ENCODE assay signal across 15 cellular contexts in the genomic region with DNA sequence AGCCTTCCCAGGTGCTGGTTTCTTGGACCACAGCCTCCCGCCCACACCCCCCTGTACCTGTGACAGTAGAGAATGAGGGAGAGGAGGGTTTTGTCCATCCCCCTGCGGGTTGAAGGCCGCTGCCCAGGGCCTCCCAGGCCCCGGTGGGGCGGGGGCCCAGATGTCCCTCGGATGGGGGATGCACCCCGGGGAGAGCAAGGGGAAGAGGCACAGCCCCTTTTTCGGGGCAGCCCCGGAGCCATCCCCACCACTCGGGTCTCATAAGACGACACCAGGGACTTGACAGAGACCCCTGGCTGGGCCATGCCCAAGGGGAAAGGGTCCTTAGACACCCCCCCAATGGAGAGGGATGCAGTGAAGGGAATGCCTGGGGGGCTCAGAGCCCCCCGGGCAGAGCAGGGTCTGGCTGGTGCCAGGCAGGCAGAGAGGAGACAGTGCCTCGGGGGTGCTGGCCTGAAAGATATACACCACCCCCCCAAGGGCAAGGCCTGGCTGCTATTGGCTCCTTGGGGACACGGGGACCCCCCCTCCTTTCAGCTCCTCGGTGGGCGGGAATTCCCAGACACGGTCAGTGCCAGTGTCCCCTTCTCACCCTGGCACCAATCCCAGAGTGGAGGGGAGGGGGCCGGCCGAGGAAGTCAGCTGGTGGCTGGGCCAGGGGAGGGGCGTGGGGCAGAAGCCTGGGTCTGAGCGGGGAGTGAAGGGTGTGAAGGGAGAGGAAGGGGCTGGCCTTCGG. TPM values are rescaled to one million over a fixed set of nuclear protein-coding genes. Genes with fewer than 3 reads are reported as not detected.
DNase-seq lines count a peak whose midpoint lies in the region; TF ChIP-seq lines count a peak whose summit lies in the region.
"Had no signal": no experiment of that assay in that cellular context is flagged by ENCODE, and none has a peak within 500 bp of the region (broad histone marks: within the 10 kb centered on the region; RNA-seq: fewer than 3 reads in every experiment).

No MANE protein-coding gene starts in this region.

- H3K36me3 ChIP-seq in H7 (replicated peaks; ENCODE audit: control insufficient read depth, insufficient read depth, low read length) (no peaks in the 10 kb centered on the region; the same call in 1 of the 2 replicates), stomach (peaks cover 12 to 69% (median 58%) of the 10 kb centered on the region in 4 donors)

- no peaks in the 10 kb centered on the region for H3K27me3 ChIP-seq in H7 (ENCODE audit: control insufficient read depth, insufficient read depth, low read length)
- no peaks in the 10 kb centered on the region for H3K27me3 ChIP-seq in stomach
- H3K27me3 ChIP-seq: SJSA1 had no signal

- no peak for TF ChIP-seq EP300 in stomach (IDR thresholded peaks at IDR 0.05)

- TF ChIP-seq POLR2A in stomach (IDR thresholded peaks at IDR 0.05): no peak

- DNase-seq in H7 (peak; percentile 50), anterior cingulate cortex (lab: John Stamatoyannopoulos, UW) (peak; percentile 18 to 98 (median 92)), hypothalamus (lab: John Stamatoyannopoulos, UW) (peak; percentile 38 to 99 (median 94)), stomach (no peak), NAMALWA (ENCODE audit: low spot score) (no peak), AG20443 (ENCODE audit: low spot score) (no peak), NCI-H345 (lab: John Stamatoyannopoulos, UW) (no peak)
- DNase-seq: activated CD4-positive, alpha-beta T cell treated with anti-CD3 and anti-CD28 coated beads, Interleukin-2, amount 50 U/mL, for 1 hour; activated T-cell treated with anti-CD3 and anti-CD28 coated beads, Interleukin-2, amount 50 U/mL, for 1 hour; Kasumi-1; NCI-H446; stimulated activated naive CD8-positive, alpha-beta T cell treated with anti-CD3 and anti-CD28 coated beads, Interleukin-15, amount 100 ng/mL, for 72 hours had no signal

- no peak for TF ChIP-seq CTCF in stomach (IDR thresholded peaks at IDR 0.05)

- intact Hi-C loops in stomach (cut with DNase I; ENCODE audit: low total_unique reads): no loop called here

- WGBS in stomach, 5 donors: 52 to 74% (median 59%) methylated on average over 11 to 22 of the region's 22 CpGs

- H3K27ac ChIP-seq in stomach: peak overlapping the region in 3 of 5 donors; percentile 19 to 74 (median 51)
- H3K27ac ChIP-seq: parathyroid adenoma, SJSA1 had no signal

- H3K4me3 ChIP-seq in H7 (ENCODE audit: insufficient read depth, low read depth, low read length) (no peak overlapping the region), stomach (peak overlapping the region in 1 of 4 donors; percentile 9)
- H3K4me3 ChIP-seq: SJSA1 had no signal

- H3K9me3 ChIP-seq in stomach: no peaks in the 10 kb centered on the region
- H3K9me3 ChIP-seq: SJSA1 had no signal

- peaks cover 27 to 66% (median 49%) of the 10 kb centered on the region in 4 donors for H3K4me1 ChIP-seq in stomach

RNA-seq across cellular contexts. Expression of a gene that starts 3.7 kb away (rescaled TPM):
- total RNA-seq in H7 (2014; rRNA removed; shearing (Covaris generic)): 0.11 and 1.1 TPM in 2 replicates
- total RNA-seq in stomach: 1 to 10 TPM in 1 of 5 donors, not detected in 4; 2.3 TPM
- polyA plus RNA-seq in stomach: 1 to 10 TPM in 1 of 3 donors, under 1 TPM in 1, not detected in 1; 0.65 to 1.1 TPM
- total RNA-seq: epithelial cell of proximal tubule had no signal

RNA-seq across cellular contexts. Expression of a gene that starts 11.2 kb away (rescaled TPM):
- total RNA-seq in H7 (2014; rRNA removed; shearing (Covaris generic)): 31.5 and 35.8 TPM in 2 replicates
- total RNA-seq in stomach: 100 to 1,000 TPM in 1 of 5 donors, 10 to 100 TPM in 3, 1 to 10 TPM in 1; 9.4 to 120 (median 28.0) TPM
- 10 to 100 TPM; 25.1 to 44.8 (median 35.0) TPM for polyA plus RNA-seq in stomach

RNA-seq across cellular contexts. Expression of a gene that starts 15.9 kb away (rescaled TPM):
- 4.0 and 5.5 TPM in 2 replicates for total RNA-seq in H7 (2014; rRNA removed; shearing (Covaris generic))
- under 1 TPM in 1 of 5 donors, not detected in 4; 0.73 TPM for total RNA-seq in stomach
- under 1 TPM in 2 of 3 donors, not detected in 1; 0.48 to 0.75 TPM for polyA plus RNA-seq in stomach

RNA-seq across cellular contexts. Expression of a gene that starts 31.5 kb away (rescaled TPM):
- 96.6 and 97.8 TPM in 2 replicates for total RNA-seq in H7 (2014; rRNA removed; shearing (Covaris generic))
- total RNA-seq in stomach: 100 to 1,000 TPM in 1 of 5 donors, 10 to 100 TPM in 1, 1 to 10 TPM in 2, not detected in 1; 6.2 to 226 (median 38.9) TPM
- 10 to 100 TPM; 29.5 to 78.0 (median 39.5) TPM for polyA plus RNA-seq in stomach

RNA-seq across cellular contexts. Expression of a gene that starts 38.2 kb away (rescaled TPM):
- 47.1 and 50.5 TPM in 2 replicates for total RNA-seq in H7 (2014; rRNA removed; shearing (Covaris generic))
- 100 to 1,000 TPM in 1 of 5 donors, 10 to 100 TPM in 4; 14.1 to 117 (median 28.1) TPM for total RNA-seq in stomach
- 10 to 100 TPM; 17.4 to 21.4 (median 20.0) TPM for polyA plus RNA-seq in stomach

Comparison
In these comparisons a context has a peak if more than half of its experiments do, and no peak if none do; other contexts are left out.
1. DNase-seq: peak in H7 (single experiment), anterior cingulate cortex (58 of 58) and hypothalamus (51 of 51); none in stomach (single experiment), NAMALWA (single experiment), AG20443 (single experiment) and NCI-H345 (single experiment).